Comparison of ENCODE assay signal across 1 cellular context in genomic region chr18:60145776-60146175, GRCh38.
TF ChIP-seq lines count a peak whose summit lies in the region.

No MANE protein-coding gene starts in this region.

TF ChIP-seq in GM23338, 12 proteins besides CTCF, POLR2A, EP300 and RAD21 (continued from another document):
- TF ChIP-seq ZNF462 (CRISPR knock-in tag; IDR thresholded peaks at IDR 0.05), result no peak
- no peak for TF ChIP-seq ZNF114 (CRISPR knock-in tag; IDR thresholded peaks at IDR 0.05)
- TF ChIP-seq CREB1 (CRISPR knock-in tag; IDR thresholded peaks at IDR 0.05; ENCODE audit: low read depth), result no peak
- TF ChIP-seq JUNB (IDR thresholded peaks at IDR 0.05; ENCODE audit: unreplicated experiment), result no peak
- no peak for TF ChIP-seq STAT1 (IDR thresholded peaks at IDR 0.05; ENCODE audit: unreplicated experiment)
- TF ChIP-seq POLR2AphosphoS5 (IDR thresholded peaks at IDR 0.05; ENCODE audit: low read depth), result no peak
- no peak for TF ChIP-seq ZNF331 (CRISPR knock-in tag; IDR thresholded peaks at IDR 0.05; ENCODE audit: low read depth)
- no peak for TF ChIP-seq EZH2 (IDR thresholded peaks at IDR 0.05; ENCODE audit: low read depth, unreplicated experiment)
- TF ChIP-seq REST (IDR thresholded peaks at IDR 0.05; ENCODE audit: unreplicated experiment), result no peak
